Comparison of ENCODE assay signal across 8 cellular contexts in the genomic region with DNA sequence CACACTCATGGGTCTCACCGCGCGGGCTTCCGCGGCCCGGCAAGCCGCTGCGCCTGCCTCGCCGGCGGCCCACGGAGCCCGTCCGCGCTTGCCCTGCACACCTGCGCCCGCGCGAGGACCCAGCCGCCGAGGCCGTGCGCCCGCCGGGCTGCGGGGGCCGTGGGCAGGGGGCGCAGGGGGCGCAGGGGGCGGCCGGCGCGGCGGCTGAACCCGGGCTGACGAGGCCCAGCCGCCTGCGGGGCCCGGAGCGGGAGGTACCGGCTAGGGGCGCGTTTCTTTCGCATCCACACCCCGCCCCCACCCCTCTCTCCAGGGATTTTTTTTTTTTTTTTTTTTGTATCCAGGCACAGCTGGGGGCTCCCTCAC. TPM values are rescaled to one million over a fixed set of nuclear protein-coding genes. Genes with fewer than 3 reads are reported as not detected.
DNase-seq lines count a peak whose midpoint lies in the region; TF ChIP-seq lines count a peak whose summit lies in the region.

No MANE protein-coding gene starts in this region.

- DNase-seq in BE2C (no peak), nephron progenitor cell (peak; percentile 18), SKM-1 (lab: John Stamatoyannopoulos, UW; ENCODE audit: unreplicated experiment) (no peak), middle frontal gyrus (ENCODE audit: extremely low spot score, low spot score) (no peak), putamen (ENCODE audit: low spot score) (no peak)
- DNase-seq in stimulated activated CD8-positive, alpha-beta memory T cell treated with anti-CD3 and anti-CD28 coated beads, Interleukin-4, amount 100 ng/mL, for 48 hours = no peak

- no peaks in the 10 kb centered on the region for H3K36me3 ChIP-seq in BE2C
- H3K36me3 ChIP-seq in HUES64 (ENCODE audit: insufficient read depth, low read length) = no peaks in the 10 kb centered on the region

- no peak for TF ChIP-seq CTCF in BE2C (IDR thresholded peaks at IDR 0.05; ENCODE audit: low read depth, low read length)
- no peak for TF ChIP-seq CTCF in nephron progenitor cell (IDR thresholded peaks at IDR 0.05)

- no peak overlapping the region for H3K9ac ChIP-seq in HUES64 (ENCODE audit: low read depth, low read length)

- no peak overlapping the region for H3K27ac Mint-ChIP-seq in dendritic cell treated with granulocyte-macrophage colony-stimulating factor and Interleukin-4, amounts not matched to agents 40 ng/mL and 50 ng/mL, for 4 days
- H3K27ac Mint-ChIP-seq in nephron progenitor cell = no peak overlapping the region

- no peaks in the 10 kb centered on the region for H3K36me3 Mint-ChIP-seq in dendritic cell treated with granulocyte-macrophage colony-stimulating factor and Interleukin-4, amounts not matched to agents 40 ng/mL and 50 ng/mL, for 4 days (ENCODE audit: low read depth)
- no peaks in the 10 kb centered on the region for H3K36me3 Mint-ChIP-seq in nephron progenitor cell (ENCODE audit: low read depth)

- H3K4me1 Mint-ChIP-seq in dendritic cell treated with granulocyte-macrophage colony-stimulating factor and Interleukin-4, amounts not matched to agents 40 ng/mL and 50 ng/mL, for 4 days (ENCODE audit: low read depth) = peaks cover 53% of the 10 kb centered on the region
- peaks cover 36% of the 10 kb centered on the region for H3K4me1 Mint-ChIP-seq in nephron progenitor cell

- peaks cover 92% of the 10 kb centered on the region for H3K27me3 Mint-ChIP-seq in dendritic cell treated with granulocyte-macrophage colony-stimulating factor and Interleukin-4, amounts not matched to agents 40 ng/mL and 50 ng/mL, for 4 days
- peaks cover 100% of the 10 kb centered on the region for H3K27me3 Mint-ChIP-seq in nephron progenitor cell (ENCODE audit: low read depth, poor library complexity)

- H3K9me3 Mint-ChIP-seq in dendritic cell treated with granulocyte-macrophage colony-stimulating factor and Interleukin-4, amounts not matched to agents 40 ng/mL and 50 ng/mL, for 4 days = no peaks in the 10 kb centered on the region
- H3K9me3 Mint-ChIP-seq in nephron progenitor cell = no peaks in the 10 kb centered on the region

- peak overlapping the region; percentile 69 for H3K4me3 Mint-ChIP-seq in dendritic cell treated with granulocyte-macrophage colony-stimulating factor and Interleukin-4, amounts not matched to agents 40 ng/mL and 50 ng/mL, for 4 days
- H3K4me3 Mint-ChIP-seq in nephron progenitor cell = no peak overlapping the region

- H3K27me3 ChIP-seq in BE2C (peaks cover 51% of the 10 kb centered on the region), HUES64 (ENCODE audit: insufficient read depth, low read length) (peaks cover 99% of the 10 kb centered on the region)

- H3K4me3 ChIP-seq in BE2C (ENCODE audit: low read depth, low read length) (peak overlapping the region; percentile 61), HUES64 (ENCODE audit: low read length) (peak overlapping the region; percentile 43; the same call in 1 of the 2 replicates)

- H3K27ac ChIP-seq in HUES64 (ENCODE audit: low read depth, low read length) = no peak overlapping the region

- H3K9me3 ChIP-seq in BE2C = no peaks in the 10 kb centered on the region
- H3K9me3 ChIP-seq in HUES64 (ENCODE audit: insufficient read depth, low read depth, low read length) = no peaks in the 10 kb centered on the region

- WGBS in HUES64 = 1% methylated on average over 45 of the region's 45 CpGs

- intact Hi-C loops in dendritic cell treated with granulocyte-macrophage colony-stimulating factor and Interleukin-4, amounts not matched to agents 40 ng/mL and 50 ng/mL, for 4 days (cut with micrococcal nuclease) = loop anchor here (5.0 kb wide), 1 partner anchor 49 kb away; a partner anchor contains a TSS

- H3K4me1 ChIP-seq in BE2C (no peaks in the 10 kb centered on the region), HUES64 (ENCODE audit: insufficient read depth, low read length) (peaks cover 16% of the 10 kb centered on the region)

RNA-seq across cellular contexts. Expression of a gene that starts 43.8 kb away (rescaled TPM):
- 18.4 TPM for polyA plus RNA-seq in BE2C (2012; ENCODE audit: insufficient read depth, insufficient read length, low read depth)
- 24.4 TPM for polyA plus RNA-seq in HUES64 (2013, experiment 1 of 2)
- 27.1 TPM for polyA plus RNA-seq in HUES64 (2013, experiment 2 of 2)

RNA-seq across cellular contexts. Expression of a gene that starts 47.5 kb away (rescaled TPM):
- not detected for polyA plus RNA-seq in BE2C (2012; ENCODE audit: insufficient read depth, insufficient read length, low read depth)
- not detected for polyA plus RNA-seq in HUES64 (2013, experiment 1 of 2)
- polyA plus RNA-seq in HUES64 (2013, experiment 2 of 2) = not detected
